Comparison of ENCODE assay signal across 34 cellular contexts in genomic region chr3:5063724-5064123, GRCh38.
"Had no signal": no experiment of that assay in that cellular context is flagged by ENCODE, and none has a peak within 500 bp of the region (broad histone marks: within the 10 kb centered on the region; RNA-seq: fewer than 3 reads in every experiment).

No MANE protein-coding gene starts in this region.

- H3K27me3 ChIP-seq: MG63 had no signal

- H3K9me3 ChIP-seq: MG63 had no signal

- H3K4me3 ChIP-seq: MG63 had no signal

- DNase-seq: Karpas-422, Kasumi-1, MG63, MM.1S, MV-4-11, NCI-H1048, NCI-H1092, NCI-H1092 treated with DMSO at 0.1 percent for 48 hours, NCI-H1105, NCI-H1105 treated with DMSO at 0.1 percent for 48 hours, NCI-H1417, NCI-H1417 treated with DMSO at 0.1 percent for 48 hours, NCI-H1436, NCI-H1436 treated with DMSO at 0.1 percent for 48 hours, NCI-H146, NCI-H1694, NCI-H1694 treated with DMSO at 0.1 percent for 48 hours, NCI-H187, NCI-H187 treated with DMSO at 0.1 percent for 48 hours, NCI-H1930, NCI-H2029, NCI-H2029 treated with DMSO at 0.1 percent for 48 hours, NCI-H2081, NCI-H2081 treated with DMSO at 0.1 percent for 48 hours, NCI-H2107, NCI-H2171, NCI-H2171 treated with DMSO at 0.1 percent for 48 hours, NCI-H2227 treated with DMSO at 0.1 percent for 48 hours, NCI-H226, NCI-H345, NCI-H446, NCI-H446 treated with DMSO at 0.1 percent for 48 hours, NCI-H510A, NCI-H510A treated with DMSO at 0.1 percent for 48 hours had no signal

- H3K36me3 ChIP-seq: MG63 had no signal
